ENCODE assay signal across 1 cellular context in genomic region chr18:79947881-79948610, GRCh38.
TF ChIP-seq lines count a peak whose summit lies in the region.

No MANE protein-coding gene starts in this region.

TF ChIP-seq in HepG2, 621 proteins besides CTCF, POLR2A, EP300 and RAD21 (continued from another document and continues in another):
- TF ChIP-seq DBP (CRISPR knock-in tag; IDR thresholded peaks at IDR 0.05; ENCODE audit: not compliant biosample characterization) (no peak), SOX13 (IDR thresholded peaks at IDR 0.05) (no peak), SOX13 (CRISPR knock-in tag; conservative IDR thresholded peaks at IDR 0.05 in 1 of 2, IDR thresholded peaks at IDR 0.05 in 1 of 2) (no peak; a peak in 1 of 4 replicates), SP140L (CRISPR knock-in tag; IDR thresholded peaks at IDR 0.05; ENCODE audit: borderline replicate concordance) (no peak), ZNF691 (CRISPR knock-in tag; IDR thresholded peaks at IDR 0.05; ENCODE audit: borderline replicate concordance, low read depth) (no peak), KDM1A (CRISPR knock-in tag; IDR thresholded peaks at IDR 0.05) (no peak), ZSCAN22 (CRISPR knock-in tag; IDR thresholded peaks at IDR 0.05) (no peak), ZNF18 (CRISPR knock-in tag; IDR thresholded peaks at IDR 0.05; ENCODE audit: insufficient replicate concordance) (no peak), ZNF17 (CRISPR knock-in tag; IDR thresholded peaks at IDR 0.05) (no peak), PRDM10 (CRISPR knock-in tag; IDR thresholded peaks at IDR 0.05; ENCODE audit: low read depth) (no peak), ZNF577 (CRISPR knock-in tag; IDR thresholded peaks at IDR 0.05; ENCODE audit: borderline replicate concordance, low read depth) (no peak), MED13 (CRISPR knock-in tag; IDR thresholded peaks at IDR 0.05) (no peak), ZNF576 (CRISPR knock-in tag; IDR thresholded peaks at IDR 0.05) (no peak), ZNF136 (CRISPR knock-in tag; IDR thresholded peaks at IDR 0.05; ENCODE audit: low read depth) (no peak), ZMYM3 (CRISPR knock-in tag; IDR thresholded peaks at IDR 0.05) (no peak; the same call in 1 of the 2 replicates), MAZ (IDR thresholded peaks at IDR 0.05; ENCODE audit: borderline replicate concordance, low read depth, low read length) (no peak), MAZ (CRISPR knock-in tag; IDR thresholded peaks at IDR 0.05; ENCODE audit: low read depth) (no peak), TRAFD1 (CRISPR knock-in tag; IDR thresholded peaks at IDR 0.05; ENCODE audit: borderline replicate concordance) (no peak), PBX2 (CRISPR knock-in tag; IDR thresholded peaks at IDR 0.05) (no peak), STAT5B (CRISPR knock-in tag; IDR thresholded peaks at IDR 0.05) (no peak), ZBTB14 (CRISPR knock-in tag; IDR thresholded peaks at IDR 0.05) (no peak), TAF15 (IDR thresholded peaks at IDR 0.05; ENCODE audit: low read depth, low read length, poor library complexity, severe bottlenecking) (no peak), ZFP37 (CRISPR knock-in tag; IDR thresholded peaks at IDR 0.05; ENCODE audit: borderline replicate concordance) (no peak), ZNF20 (CRISPR knock-in tag; IDR thresholded peaks at IDR 0.05) (no peak), STAG1 (CRISPR knock-in tag; IDR thresholded peaks at IDR 0.05) (no peak), SKI (IDR thresholded peaks at IDR 0.05; ENCODE audit: partially characterized antibody) (peak; percentile 39), ZNF7 (CRISPR knock-in tag; IDR thresholded peaks at IDR 0.05) (no peak), HOXA9 (CRISPR knock-in tag; IDR thresholded peaks at IDR 0.05; ENCODE audit: borderline replicate concordance) (no peak), CHD4 (IDR thresholded peaks at IDR 0.05; ENCODE audit: borderline replicate concordance, low read length) (no peak), KDM3A (CRISPR knock-in tag; IDR thresholded peaks at IDR 0.05; ENCODE audit: low read depth) (0 out of 2 replicates have a peak, but pooled peaks have one; percentile 42), MEIS1 (CRISPR knock-in tag; IDR thresholded peaks at IDR 0.05; ENCODE audit: borderline replicate concordance) (no peak), MBD4 (IDR thresholded peaks at IDR 0.05; ENCODE audit: borderline replicate concordance, low read length) (no peak), ZNF782 (CRISPR knock-in tag; IDR thresholded peaks at IDR 0.05; ENCODE audit: borderline replicate concordance) (no peak), PHF8 (CRISPR knock-in tag; IDR thresholded peaks at IDR 0.05) (no peak), MZF1 (CRISPR knock-in tag; IDR thresholded peaks at IDR 0.05; ENCODE audit: borderline replicate concordance) (no peak), SP5 (CRISPR knock-in tag; IDR thresholded peaks at IDR 0.05; ENCODE audit: borderline replicate concordance, low read depth) (no peak), ZNF784 (CRISPR knock-in tag; IDR thresholded peaks at IDR 0.05; ENCODE audit: borderline replicate concordance) (no peak), DMTF1 (CRISPR knock-in tag; IDR thresholded peaks at IDR 0.05) (no peak), ZNF672 (CRISPR knock-in tag; IDR thresholded peaks at IDR 0.05) (no peak), ATF6 (CRISPR knock-in tag; conservative IDR thresholded peaks at IDR 0.05) (no peak), SETDB1 (CRISPR knock-in tag; IDR thresholded peaks at IDR 0.05; ENCODE audit: borderline replicate concordance) (no peak), SAP130 (CRISPR knock-in tag; IDR thresholded peaks at IDR 0.05; ENCODE audit: low read depth) (peak; percentile 77)
